22 cellular contexts compared by ENCODE assay signal in genomic region chr19:29019403-29019802, GRCh38.
DNase-seq lines count a peak whose midpoint lies in the region; FAIRE-seq and TF ChIP-seq lines count a peak whose summit lies in the region.
"Had no signal": no experiment of that assay in that cellular context is flagged by ENCODE, and none has a peak within 500 bp of the region (broad histone marks: within the 10 kb centered on the region; RNA-seq: fewer than 3 reads in every experiment).

No MANE protein-coding gene starts in this region.

- H3K23ac ChIP-seq in neuronal stem cell (ENCODE audit: low read depth, low read length, poor library complexity) = no peak overlapping the region

- no peak overlapping the region for H3K4me3 Mint-ChIP-seq in CD8-positive, alpha-beta memory T cell
- H3K4me3 Mint-ChIP-seq: B cell; CD4-positive, CD25-positive, alpha-beta regulatory T cell; CD8-positive, alpha-beta T cell; H9 had no signal

- FAIRE-seq in urothelium cell line (lab: Jason Lieb, UNC) = peak; percentile 13
- FAIRE-seq: A204.1, D721Med, GM12878, GM19239 had no signal

- no peak overlapping the region for H2BK5ac ChIP-seq in neuronal stem cell (ENCODE audit: low read length)

- H3K4me1 ChIP-seq in right atrium auricular region = peaks cover 0 to 8% of the 10 kb centered on the region in 2 donors
- H3K4me1 ChIP-seq in neuronal stem cell (ENCODE audit: control insufficient read depth in 2 of 2, insufficient read depth in 1 of 2, low read depth in 1 of 2, low read length in 2 of 2) = peaks cover 0 to 11% of the 10 kb centered on the region in 2 donors
- no peaks in the 10 kb centered on the region for H3K4me1 ChIP-seq in CD8-positive, alpha-beta memory T cell (ENCODE audit: insufficient read depth, low read length)
- H3K4me1 ChIP-seq: BLaER1 had no signal

- H3K9ac ChIP-seq in neuronal stem cell (ENCODE audit: low read depth, low read length, poor library complexity) = peak overlapping the region; percentile 63
- H3K9ac ChIP-seq: BLaER1, GM23248 had no signal

- H3K27ac ChIP-seq in right atrium auricular region (no peak overlapping the region), neuronal stem cell (replicated peaks; ENCODE audit: low read length) (no peak overlapping the region)
- H3K27ac ChIP-seq in CD8-positive, alpha-beta memory T cell (ENCODE audit: low read depth, low read length) = no peak overlapping the region
- H3K27ac ChIP-seq: 22Rv1, BLaER1, C4-2B, GM23248 had no signal

- peak overlapping the region; percentile 23 for H3K18ac ChIP-seq in neuronal stem cell (ENCODE audit: low read length)

- H3K27me3 ChIP-seq in right atrium auricular region = no peaks in the 10 kb centered on the region
- H3K27me3 ChIP-seq in neuronal stem cell (ENCODE audit: control insufficient read depth in 3 of 3, insufficient read depth in 3 of 3, low read depth in 1 of 3, low read length in 3 of 3) = peaks cover 0 to 3% (median 0%) of the 10 kb centered on the region in 3 experiments
- no peaks in the 10 kb centered on the region for H3K27me3 ChIP-seq in CD8-positive, alpha-beta memory T cell (ENCODE audit: insufficient read depth, low read length, poor library complexity, severe bottlenecking)

- DNase-seq in cardiac septum (ENCODE audit: low spot score) = peak; percentile 44
- no peak for DNase-seq in right atrium auricular region (ENCODE audit: low spot score)
- no peak for DNase-seq in neuronal stem cell (ENCODE audit: low spot score)
- no peak for DNase-seq in urothelium cell line (ENCODE audit: low spot score)
- no peak for DNase-seq in HUDEP-2 (lab: John Stamatoyannopoulos, UW; ENCODE audit: unreplicated experiment in 76 of 76)
- no peak for DNase-seq in CD8-positive, alpha-beta memory T cell
- DNase-seq: CD4-positive, CD25-positive, alpha-beta regulatory T cell; CD8-positive, alpha-beta T cell; DMS 273 treated with DMSO at 0.1 percent for 48 hours; DMS79; EL; GDM1; GM23248; H9 had no signal

- H3K27me3 Mint-ChIP-seq in CD8-positive, alpha-beta memory T cell = peaks cover 2 to 4% of the 10 kb centered on the region in 2 donors
- H3K27me3 Mint-ChIP-seq: B cell; CD4-positive, CD25-positive, alpha-beta regulatory T cell had no signal

- H3K9me3 ChIP-seq in right atrium auricular region (no peaks in the 10 kb centered on the region), neuronal stem cell (replicated peaks in 1 of 2; ENCODE audit: control insufficient read depth in 2 of 2, insufficient read depth in 1 of 2, low read depth in 1 of 2, low read length in 2 of 2) (no peaks in the 10 kb centered on the region)
- H3K9me3 ChIP-seq in CD8-positive, alpha-beta memory T cell (ENCODE audit: low read length) = no peaks in the 10 kb centered on the region
- H3K9me3 ChIP-seq: BLaER1 had no signal

- POLR2A ChIA-PET in CD8-positive, alpha-beta memory T cell (lab: Charles Lee) = no interaction called here

- H3K9me3 Mint-ChIP-seq in CD8-positive, alpha-beta memory T cell = peaks cover 0 to 2% (median 0%) of the 10 kb centered on the region in 5 donors
- H3K9me3 Mint-ChIP-seq: CD4-positive, CD25-positive, alpha-beta regulatory T cell; CD8-positive, alpha-beta T cell; H9 had no signal

- CTCF ChIA-PET in CD8-positive, alpha-beta memory T cell (lab: Charles Lee) = no interaction called here

- H2BK12ac ChIP-seq in neuronal stem cell (ENCODE audit: low read length) = peak overlapping the region; percentile 80

- peaks cover 0 to 2% (median 0%) of the 10 kb centered on the region in 3 donors for H3K36me3 Mint-ChIP-seq in CD8-positive, alpha-beta memory T cell
- H3K36me3 Mint-ChIP-seq: CD4-positive, CD25-positive, alpha-beta regulatory T cell; CD8-positive, alpha-beta T cell had no signal

- no peak for TF ChIP-seq CTCF in right atrium auricular region (IDR thresholded peaks at IDR 0.05)

- H3K4me3 ChIP-seq in right atrium auricular region (no peak overlapping the region), neuronal stem cell (ENCODE audit: low read length in 2 of 2) (no peak overlapping the region)
- H3K4me3 ChIP-seq in CD8-positive, alpha-beta memory T cell (ENCODE audit: low read length) = no peak overlapping the region
- H3K4me3 ChIP-seq: BLaER1, GM12878, GM23248 had no signal

- peak overlapping the region; percentile 66 for H3K14ac ChIP-seq in neuronal stem cell (ENCODE audit: low read length)

- no peak overlapping the region for H3K27ac Mint-ChIP-seq in CD8-positive, alpha-beta memory T cell
- H3K27ac Mint-ChIP-seq: B cell; CD4-positive, CD25-positive, alpha-beta regulatory T cell; CD8-positive, alpha-beta T cell; H9 had no signal

- H4K91ac ChIP-seq in neuronal stem cell (ENCODE audit: low read depth, low read length, poor library complexity) = no peak overlapping the region

- intact Hi-C loops in cardiac septum (cut with DNase I) = no loop called here

- H2BK120ac ChIP-seq in neuronal stem cell (ENCODE audit: low read depth, low read length) = peak overlapping the region; percentile 25

- H2AFZ ChIP-seq in neuronal stem cell (ENCODE audit: low read length) = no peak overlapping the region
- H2AFZ ChIP-seq: GM23248 had no signal

- peak overlapping the region; percentile 50 for H2BK15ac ChIP-seq in neuronal stem cell (ENCODE audit: low read length)

- H3K36me3 ChIP-seq in right atrium auricular region = no peaks in the 10 kb centered on the region
- H3K36me3 ChIP-seq in neuronal stem cell (replicated peaks in 1 of 2; ENCODE audit: control insufficient read depth in 2 of 2, insufficient read depth in 2 of 2, low read length in 2 of 2) = no peaks in the 10 kb centered on the region
- no peaks in the 10 kb centered on the region for H3K36me3 ChIP-seq in CD8-positive, alpha-beta memory T cell (ENCODE audit: insufficient read depth, low read length)
- H3K36me3 ChIP-seq: BLaER1 had no signal

- H3K4me2 ChIP-seq in neuronal stem cell (ENCODE audit: insufficient read depth, low read length, poor library complexity, severe bottlenecking) = no peak overlapping the region
- H3K4me2 ChIP-seq: BLaER1 had no signal

- no peak overlapping the region for H3K4ac ChIP-seq in neuronal stem cell (ENCODE audit: low read length)

- H3K4me1 Mint-ChIP-seq in CD8-positive, alpha-beta memory T cell = no peaks in the 10 kb centered on the region
- H3K4me1 Mint-ChIP-seq: B cell; CD4-positive, CD25-positive, alpha-beta regulatory T cell had no signal

- no peaks in the 10 kb centered on the region for H3K79me1 ChIP-seq in neuronal stem cell (ENCODE audit: low read depth, low read length)

- no peak overlapping the region for H2AK5ac ChIP-seq in neuronal stem cell (ENCODE audit: low read depth, low read length)

- H4K8ac ChIP-seq in neuronal stem cell (ENCODE audit: low read depth, low read length) = no peak overlapping the region

- no CpG with 5 or more reads among the region's 14 CpGs for WGBS in neuronal stem cell (ENCODE audit: extremely low coverage in 2 of 2, insufficient read length in 2 of 2, insufficient replicate concordance in 1 of 2), 2 donors
